ENCODE assay signal across 8 cellular contexts in genomic region chr11:20363500-20364411, GRCh38. TPM values are rescaled to one million over a fixed set of nuclear protein-coding genes. Genes with fewer than 3 reads are reported as not detected.
A peak's percentile ranks its signal among the peaks of the same experiment; 100 is the strongest.
DNase-seq lines count a peak whose midpoint lies in the region; ATAC-seq and TF ChIP-seq lines count a peak whose summit lies in the region.

HTATIP2 (plus strand) TSS chr11:20363714; CDS start chr11:20364238, 524 bp downstream.

- intact Hi-C loops in activated T-helper 1 cell treated with anti-CD3 and anti-CD28 coated beads, Interleukin-12 subunit alpha, Interleukin-12 subunit beta, Interleukin-2, Interleukin-4 antibody, amounts not matched to agents 30 ng/mL and 10 ng/mL and 1 ng/mL, durations not matched to agents 14 hours and 24 hours and 36 hours (cut with micrococcal nuclease) = loop anchor here (1.0 to 10.0 kb wide), 4 partner anchors 24 to 1836 kb away; partner anchors contain the start of genes E2F8, NAV2, PRMT3 and TSG101

- POLR2A ChIA-PET in naive thymus-derived CD8-positive, alpha-beta T cell (lab: Charles Lee) = interaction anchor here (0.7 to 1.8 kb wide), 3 partner anchors 13 to 25 kb away, joined by 3 to 12 read pairs (median 3); no protein-coding TSS in a partner anchor

- peak within 1 kb of the TSS; percentile 51 for H3K4me3 ChIP-seq in fibroblast of mammary gland (ENCODE audit: control insufficient read depth, low read depth, low read length)

- no peak for DNase-seq in A172 (ENCODE audit: low spot score)
- peak; percentile 49 for DNase-seq in NCI-H774 (lab: John Stamatoyannopoulos, UW)
- peak; percentile 67 for DNase-seq in activated T-helper 1 cell treated with anti-CD3 and anti-CD28 coated beads, Interleukin-12 subunit alpha, Interleukin-12 subunit beta, Interleukin-2, Interleukin-4 antibody, amounts not matched to agents 30 ng/mL and 10 ng/mL and 1 ng/mL, durations not matched to agents 14 hours and 24 hours and 36 hours (ENCODE audit: low spot score)
- no peak for DNase-seq in fibroblast of mammary gland (ENCODE audit: low read depth)
- peak; percentile 54 to 87 (median 72) for DNase-seq in naive thymus-derived CD8-positive, alpha-beta T cell
- peak; percentile 25 to 76 (median 70) for DNase-seq in stimulated activated naive CD4-positive, alpha-beta T cell (lab: John Stamatoyannopoulos, UW)

- ATAC-seq in GM18867 (IDR thresholded peaks at IDR 0.05; ENCODE audit: unreplicated experiment) (peak; percentile 89), HG03095 (IDR thresholded peaks at IDR 0.05; ENCODE audit: unreplicated experiment) (peak; percentile 97)
- peak; percentile 87 to 94 for ATAC-seq in naive thymus-derived CD8-positive, alpha-beta T cell

- peaks cover 26% of the 10 kb centered on the region for H3K36me3 Mint-ChIP-seq in activated T-helper 1 cell treated with anti-CD3 and anti-CD28 coated beads, Interleukin-12 subunit alpha, Interleukin-12 subunit beta, Interleukin-2, Interleukin-4 antibody, amounts not matched to agents 30 ng/mL and 10 ng/mL and 1 ng/mL, durations not matched to agents 14 hours and 24 hours and 36 hours (ENCODE audit: low read depth)
- H3K36me3 Mint-ChIP-seq in naive thymus-derived CD8-positive, alpha-beta T cell = peaks cover 0 to 20% (median 12%) of the 10 kb centered on the region in 3 donors

- peaks cover 3% of the 10 kb centered on the region for H3K9me3 Mint-ChIP-seq in activated T-helper 1 cell treated with anti-CD3 and anti-CD28 coated beads, Interleukin-12 subunit alpha, Interleukin-12 subunit beta, Interleukin-2, Interleukin-4 antibody, amounts not matched to agents 30 ng/mL and 10 ng/mL and 1 ng/mL, durations not matched to agents 14 hours and 24 hours and 36 hours
- no peaks in the 10 kb centered on the region for H3K9me3 Mint-ChIP-seq in naive thymus-derived CD8-positive, alpha-beta T cell

- TF ChIP-seq CTCF in fibroblast of mammary gland (conservative IDR thresholded peaks at IDR 0.05; ENCODE audit: control insufficient read depth, insufficient read depth, low read depth, low read length) = no peak

- no peaks in the 10 kb centered on the region for H3K27me3 Mint-ChIP-seq in activated T-helper 1 cell treated with anti-CD3 and anti-CD28 coated beads, Interleukin-12 subunit alpha, Interleukin-12 subunit beta, Interleukin-2, Interleukin-4 antibody, amounts not matched to agents 30 ng/mL and 10 ng/mL and 1 ng/mL, durations not matched to agents 14 hours and 24 hours and 36 hours (ENCODE audit: insufficient read depth)
- H3K27me3 Mint-ChIP-seq in naive thymus-derived CD8-positive, alpha-beta T cell = no peaks in the 10 kb centered on the region

- peak within 1 kb of the TSS; percentile 92 for H3K27ac Mint-ChIP-seq in activated T-helper 1 cell treated with anti-CD3 and anti-CD28 coated beads, Interleukin-12 subunit alpha, Interleukin-12 subunit beta, Interleukin-2, Interleukin-4 antibody, amounts not matched to agents 30 ng/mL and 10 ng/mL and 1 ng/mL, durations not matched to agents 14 hours and 24 hours and 36 hours
- peak within 1 kb of the TSS; percentile 73 to 98 (median 94) for H3K27ac Mint-ChIP-seq in naive thymus-derived CD8-positive, alpha-beta T cell

- H3K4me1 Mint-ChIP-seq in activated T-helper 1 cell treated with anti-CD3 and anti-CD28 coated beads, Interleukin-12 subunit alpha, Interleukin-12 subunit beta, Interleukin-2, Interleukin-4 antibody, amounts not matched to agents 30 ng/mL and 10 ng/mL and 1 ng/mL, durations not matched to agents 14 hours and 24 hours and 36 hours (ENCODE audit: low read depth) = peaks cover 68% of the 10 kb centered on the region
- H3K4me1 Mint-ChIP-seq in naive thymus-derived CD8-positive, alpha-beta T cell = peaks cover 30 to 67% (median 59%) of the 10 kb centered on the region in 4 donors

- H3K4me3 Mint-ChIP-seq in activated T-helper 1 cell treated with anti-CD3 and anti-CD28 coated beads, Interleukin-12 subunit alpha, Interleukin-12 subunit beta, Interleukin-2, Interleukin-4 antibody, amounts not matched to agents 30 ng/mL and 10 ng/mL and 1 ng/mL, durations not matched to agents 14 hours and 24 hours and 36 hours = peak within 1 kb of the TSS; percentile 90
- peak within 1 kb of the TSS; percentile 84 to 97 (median 89) for H3K4me3 Mint-ChIP-seq in naive thymus-derived CD8-positive, alpha-beta T cell

RNA-seq across cellular contexts. Expression of gene HTATIP2, which starts in this region (rescaled TPM):
- total RNA-seq in A172 (2014; rRNA removed; shearing (Covaris generic)) = 29.0 and 36.9 TPM in 2 replicates
- 40.8 and 43.9 TPM in 2 replicates for total RNA-seq in activated T-helper 1 cell treated with anti-CD3 and anti-CD28 coated beads, Interleukin-12 subunit alpha, Interleukin-12 subunit beta, Interleukin-2, Interleukin-4 antibody, amounts not matched to agents 30 ng/mL and 10 ng/mL and 1 ng/mL, durations not matched to agents 14 hours and 24 hours and 36 hours
- 10 to 100 TPM; 44.0 to 47.0 TPM for total RNA-seq in naive thymus-derived CD8-positive, alpha-beta T cell
- 10 to 100 TPM; 52.8 to 54.4 (median 53.0) TPM for polyA plus RNA-seq in naive thymus-derived CD8-positive, alpha-beta T cell

Comparison
In these comparisons a context has a peak if more than half of its experiments do, and no peak if none do; other contexts are left out.
1. DNase-seq: peak in NCI-H774 (single experiment), activated T-helper 1 cell treated with anti-CD3 and anti-CD28 coated beads, Interleukin-12 subunit alpha, Interleukin-12 subunit beta, Interleukin-2, Interleukin-4 antibody, amounts not matched to agents 30 ng/mL and 10 ng/mL and 1 ng/mL, durations not matched to agents 14 hours and 24 hours and 36 hours (single experiment), naive thymus-derived CD8-positive, alpha-beta T cell (10 of 10) and stimulated activated naive CD4-positive, alpha-beta T cell (6 of 6); none in A172 (single experiment) and fibroblast of mammary gland (single experiment).
2. Peak in every context shown above with its lines, with median percentiles within 50 percentile points of each other: ATAC-seq.